Comparison of ENCODE assay signal across 8 cellular contexts in the genomic region with DNA sequence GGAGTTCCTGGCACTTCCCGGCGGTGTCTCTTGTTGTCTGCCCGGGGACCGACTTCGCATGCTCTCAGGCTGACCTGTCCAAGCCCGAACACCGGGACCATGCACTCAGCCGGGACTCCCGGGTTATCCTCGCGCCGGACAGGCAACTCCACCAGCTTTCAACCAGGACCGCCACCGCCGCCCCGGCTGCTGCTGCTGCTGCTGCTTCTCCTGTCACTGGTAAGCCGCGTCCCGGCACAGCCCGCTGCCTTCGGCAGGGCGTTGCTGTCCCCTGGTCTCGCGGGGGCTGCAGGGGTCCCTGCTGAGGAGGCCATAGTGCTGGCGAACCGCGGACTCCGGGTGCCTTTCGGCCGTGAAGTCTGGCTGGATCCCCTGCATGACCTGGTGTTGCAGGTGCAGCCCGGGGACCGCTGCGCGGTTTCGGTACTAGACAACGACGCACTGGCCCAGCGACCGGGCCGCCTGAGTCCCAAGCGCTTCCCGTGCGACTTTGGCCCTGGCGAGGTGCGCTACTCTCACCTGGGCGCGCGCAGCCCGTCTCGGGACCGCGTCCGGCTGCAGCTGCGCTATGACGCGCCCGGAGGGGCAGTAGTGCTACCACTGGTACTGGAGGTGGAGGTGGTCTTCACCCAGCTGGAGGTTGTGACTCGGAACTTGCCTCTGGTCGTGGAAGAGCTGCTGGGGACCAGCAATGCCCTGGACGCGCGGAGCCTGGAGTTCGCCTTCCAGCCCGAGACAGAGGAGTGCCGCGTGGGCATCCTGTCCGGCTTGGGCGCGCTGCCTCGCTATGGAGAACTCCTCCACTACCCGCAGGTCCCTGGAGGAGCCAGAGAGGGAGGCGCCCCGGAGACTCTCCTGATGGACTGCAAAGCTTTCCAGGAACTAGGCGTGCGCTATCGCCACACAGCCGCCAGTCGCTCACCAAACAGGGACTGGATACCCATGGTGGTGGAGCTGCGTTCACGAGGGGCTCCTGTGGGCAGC. TPM values are rescaled to one million over a fixed set of nuclear protein-coding genes. Genes with fewer than 3 reads are reported as not detected.
A peak's percentile ranks its signal among the peaks of the same experiment; 100 is the strongest.
DNase-seq lines count a peak whose midpoint lies in the region; ATAC-seq and TF ChIP-seq lines count a peak whose summit lies in the region.

No MANE protein-coding gene starts in this region.

- H3K4me3 ChIP-seq in astrocyte of the cerebellum (ENCODE audit: low read depth, low read length) (peak overlapping the region; percentile 47), spleen (peak overlapping the region in 7 of 8 donors; percentile 28 to 63 (median 33))

- ATAC-seq in GM19463 (IDR thresholded peaks at IDR 0.05; ENCODE audit: unreplicated experiment) (no peak), HG02623 (IDR thresholded peaks at IDR 0.05; ENCODE audit: unreplicated experiment) (no peak)

- peaks cover 0 to 47% (median 17%) of the 10 kb centered on the region in 7 donors for H3K27me3 ChIP-seq in spleen (replicated peaks in 1 of 7)

- no peak overlapping the region for H3K27ac ChIP-seq in spleen

- WGBS in spleen, 5 donors: 5 to 6% (median 5%) methylated on average over 39 to 80 of the region's 80 CpGs

- H3K9me3 ChIP-seq in spleen: no peaks in the 10 kb centered on the region

- intact Hi-C loops in spleen (cut with DNase I; ENCODE audit: low total_unique reads): no loop called here

- TF ChIP-seq CTCF in astrocyte of the cerebellum (IDR thresholded peaks at IDR 0.05; ENCODE audit: low read depth, low read length, missing control alignments) (no peak), spleen (IDR thresholded peaks at IDR 0.05 in 8 of 11, conservative IDR thresholded peaks at IDR 0.05 in 3 of 11) (no peak)

- H3K36me3 ChIP-seq in spleen: no peaks in the 10 kb centered on the region

- H3K4me1 ChIP-seq in spleen: peaks cover 0 to 25% (median 10%) of the 10 kb centered on the region in 6 donors

- in situ Hi-C loops in astrocyte of the cerebellum (cut with HindIII; ENCODE audit: low sequenced_read_pairs): no loop called here

- peak; percentile 38 for DNase-seq in HK-2 (ENCODE audit: unreplicated experiment)
- DNase-seq in astrocyte of the cerebellum (ENCODE audit: low read depth): no peak
- peak; percentile 28 for DNase-seq in iPS-NIHi7 (ENCODE audit: extremely low spot score)
- no peak for DNase-seq in spleen
- no peak for DNase-seq in activated CD4-positive, CD25-positive, alpha-beta regulatory T cell treated with anti-CD3 and anti-CD28 coated beads, Interleukin-2, amount 50 U/mL, for 72 hours
- no peak for DNase-seq in AG08395 (ENCODE audit: low spot score)

- TF ChIP-seq POLR2A in spleen (IDR thresholded peaks at IDR 0.05): no peak

RNA-seq across cellular contexts. Expression of a gene that starts 0.7 kb away (rescaled TPM):
- total RNA-seq in spleen: under 1 TPM; 0.09 to 0.93 (median 0.23) TPM
- polyA plus RNA-seq in spleen: under 1 TPM in 1 of 3 donors, not detected in 2; 0.03 TPM

Comparison
In these comparisons a context has a peak if more than half of its experiments do, and no peak if none do; other contexts are left out.
1. DNase-seq: peak in HK-2 (single experiment) and iPS-NIHi7 (single experiment); none in astrocyte of the cerebellum (single experiment), spleen (single experiment), activated CD4-positive, CD25-positive, alpha-beta regulatory T cell treated with anti-CD3 and anti-CD28 coated beads, Interleukin-2, amount 50 U/mL, for 72 hours (single experiment) and AG08395 (single experiment).